ENCODE assay signal across 15 cellular contexts in the genomic region with DNA sequence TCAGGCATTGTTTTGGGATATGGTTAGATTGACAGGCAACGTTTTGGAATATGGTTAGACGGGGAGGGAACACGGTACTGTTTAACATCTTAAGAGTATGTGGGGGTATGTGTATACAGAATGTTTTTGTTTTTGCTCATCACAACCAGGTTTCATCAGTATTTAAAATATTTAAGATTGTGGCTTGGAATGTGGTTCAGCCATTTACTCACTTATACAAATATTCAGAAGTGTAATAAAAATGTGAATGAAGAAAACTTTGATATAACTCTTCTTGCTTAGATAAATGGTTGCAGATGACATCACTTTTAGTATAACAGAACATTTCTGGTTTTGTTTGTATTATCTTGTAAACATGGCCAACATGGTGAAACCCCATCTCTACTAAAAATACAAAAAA. TPM values are rescaled to one million over a fixed set of nuclear protein-coding genes. Genes with fewer than 3 reads are reported as not detected.
DNase-seq lines count a peak whose midpoint lies in the region; ATAC-seq, FAIRE-seq and TF ChIP-seq lines count a peak whose summit lies in the region.
"Had no signal": no experiment of that assay in that cellular context is flagged by ENCODE, and none has a peak within 500 bp of the region (broad histone marks: within the 10 kb centered on the region; RNA-seq: fewer than 3 reads in every experiment).

No MANE protein-coding gene starts in this region.

- H2AFZ ChIP-seq in IMR-90 (replicated peaks; ENCODE audit: low read length, poor library complexity): no peak overlapping the region
- no peak overlapping the region for H2AFZ ChIP-seq in trophoblast cell (ENCODE audit: insufficient read depth, low read length, poor library complexity)

- in situ Hi-C loops in IMR-90 (cut with MboI; ENCODE audit: low sequenced_read_pairs): no loop called here

- H2AK5ac ChIP-seq in IMR-90 (ENCODE audit: low read depth, low read length): no peak overlapping the region
- no peak overlapping the region for H2AK5ac ChIP-seq in trophoblast cell (ENCODE audit: low read length)

- H3K79me1 ChIP-seq in IMR-90 (ENCODE audit: low read depth in 1 of 2, low read length in 2 of 2): peaks cover 0 to 6% of the 10 kb centered on the region in 2 experiments; a peak in 2 of 4 replicates
- H3K79me1 ChIP-seq in trophoblast cell (ENCODE audit: low read length): peaks cover 10% of the 10 kb centered on the region

- H3K27me3 ChIP-seq in IMR-90 (ENCODE audit: control insufficient read depth, insufficient read depth, low read length) (no peaks in the 10 kb centered on the region), trophoblast cell (ENCODE audit: insufficient read depth, low read length) (no peaks in the 10 kb centered on the region)
- H3K27me3 ChIP-seq: SJCRH30 had no signal

- TF ChIP-seq RAD21 in IMR-90 (IDR thresholded peaks at IDR 0.05; ENCODE audit: low read length): no peak

- DNase-seq in EL (peak; percentile 75), IMR-90 (peak; percentile 57), fibroblast of gingiva (ENCODE audit: low read depth) (peak; percentile 54), trophoblast cell (peak; percentile 66 to 91), AML-193 (lab: John Stamatoyannopoulos, UW) (no peak), D721Med (ENCODE audit: insufficient read length, low spot score) (no peak), NCI-H2171 treated with DMSO at 0.1 percent for 48 hours (lab: John Stamatoyannopoulos, UW) (no peak)
- DNase-seq: DND-41, Kasumi-1, NCI-H187, NCI-H446, OCI-M1, RPMI8226, SJCRH30 had no signal

- H3K18ac ChIP-seq in IMR-90 (ENCODE audit: low read depth, low read length) (no peak overlapping the region), trophoblast cell (ENCODE audit: low read length) (no peak overlapping the region)

- H3K9ac ChIP-seq in IMR-90 (ENCODE audit: low read depth, low read length): no peak overlapping the region
- no peak overlapping the region for H3K9ac ChIP-seq in trophoblast cell (ENCODE audit: low read length)

- H2BK12ac ChIP-seq in trophoblast cell (ENCODE audit: low read length): no peak overlapping the region

- H2BK5ac ChIP-seq in IMR-90 (ENCODE audit: low read depth, low read length, poor library complexity, severe bottlenecking) (peak overlapping the region; percentile 57), trophoblast cell (ENCODE audit: low read depth, low read length, poor library complexity) (no peak overlapping the region)

- H4K20me1 ChIP-seq in IMR-90 (ENCODE audit: insufficient read depth, low read length): peaks cover 6% of the 10 kb centered on the region; the same call in 1 of the 2 replicates

- no peak for FAIRE-seq in D721Med (lab: Jason Lieb, UNC)
- FAIRE-seq: H54 had no signal

- H3K4ac ChIP-seq in IMR-90 (ENCODE audit: low read depth, low read length) (no peak overlapping the region), trophoblast cell (ENCODE audit: low read depth, low read length) (no peak overlapping the region)

- H3K79me2 ChIP-seq in trophoblast cell (ENCODE audit: control insufficient read depth, insufficient read depth, low read length, poor library complexity): peaks cover 9% of the 10 kb centered on the region

- TF ChIP-seq CTCF in IMR-90 (conservative IDR thresholded peaks at IDR 0.05; ENCODE audit: low read depth, low read length) (no peak), D721Med (IDR thresholded peaks at IDR 0.05; ENCODE audit: insufficient read depth, missing control alignments) (no peak)

- no peak overlapping the region for H3K14ac ChIP-seq in IMR-90 (replicated peaks; ENCODE audit: low read depth, low read length)
- H3K14ac ChIP-seq in trophoblast cell (ENCODE audit: low read length): no peak overlapping the region

- H2BK15ac ChIP-seq in IMR-90 (ENCODE audit: low read depth, low read length): no peak overlapping the region

- H3K23ac ChIP-seq in IMR-90 (ENCODE audit: low read depth, low read length) (no peak overlapping the region), trophoblast cell (ENCODE audit: low read length) (no peak overlapping the region)

- no peak overlapping the region for H4K8ac ChIP-seq in IMR-90 (ENCODE audit: low read depth in 2 of 2, low read length in 2 of 2)
- no peak overlapping the region for H4K8ac ChIP-seq in trophoblast cell (ENCODE audit: low read depth, low read length)

- BruUV-seq in IMR-90 (replicated peaks; lab: Mats Ljungman, UMichigan): no TSS peak

- ATAC-seq in IMR-90 (ENCODE audit: low read depth): peak; percentile 25

- no peak overlapping the region for H2BK120ac ChIP-seq in IMR-90 (ENCODE audit: low read depth, low read length)
- H2BK120ac ChIP-seq in trophoblast cell (ENCODE audit: insufficient read depth, low read length, poor library complexity): no peak overlapping the region

- WGBS in IMR-90 (ENCODE audit: extremely low coverage in 2 of 2, insufficient read length in 1 of 2), 2 experiments: no CpG with 5 or more reads among the region's 3 CpGs
- no CpG with 5 or more reads among the region's 3 CpGs for WGBS in trophoblast cell (ENCODE audit: extremely low coverage, insufficient coverage, insufficient read length)

- H3K9me3 ChIP-seq in IMR-90 (ENCODE audit: control insufficient read depth, insufficient read depth, low read length): no peaks in the 10 kb centered on the region
- H3K9me3 ChIP-seq in trophoblast cell (ENCODE audit: insufficient read depth, low read depth, low read length): no peaks in the 10 kb centered on the region
- H3K9me3 ChIP-seq: SJCRH30 had no signal

- intact Hi-C loops in IMR-90 (cut with micrococcal nuclease): no loop called here

- H3K4me1 ChIP-seq in IMR-90 (ENCODE audit: control insufficient read depth, insufficient read depth, low read length) (peaks cover 1% of the 10 kb centered on the region; the same call in 1 of the 2 replicates), trophoblast cell (ENCODE audit: control insufficient read depth in 1 of 2, insufficient read depth in 2 of 2, low read length in 2 of 2) (no peaks in the 10 kb centered on the region)
- H3K4me1 ChIP-seq: SJCRH30 had no signal

- POLR2A ChIA-PET in IMR-90 (lab: Charles Lee; ENCODE audit: unreplicated experiment): no interaction called here

- no peak overlapping the region for H2BK20ac ChIP-seq in IMR-90 (ENCODE audit: low read depth, low read length)

- no peak overlapping the region for H3K4me3 ChIP-seq in IMR-90 (ENCODE audit: insufficient read depth, low read depth, low read length)
- no peak overlapping the region for H3K4me3 ChIP-seq in trophoblast cell (ENCODE audit: low read depth, low read length)
- H3K4me3 ChIP-seq: SJCRH30 had no signal

- CTCF ChIA-PET in IMR-90 (lab: Yijun Ruan, JAX): no interaction called here

- no peak for TF ChIP-seq POLR2A in IMR-90 (IDR thresholded peaks at IDR 0.05; ENCODE audit: low read depth, low read length)

- H3K56ac ChIP-seq in IMR-90 (ENCODE audit: extremely low read depth, insufficient read depth, low read length): no peak overlapping the region

- no peak overlapping the region for H3K4me2 ChIP-seq in IMR-90 (ENCODE audit: low read depth, low read length)
- no peak overlapping the region for H3K4me2 ChIP-seq in trophoblast cell (ENCODE audit: low read length)

- H3K36me3 ChIP-seq in IMR-90 (ENCODE audit: control insufficient read depth, insufficient read depth, low read length): no peaks in the 10 kb centered on the region
- H3K36me3 ChIP-seq in trophoblast cell (ENCODE audit: control insufficient read depth in 1 of 2, insufficient read depth in 2 of 2, low read length in 2 of 2): peaks cover 0 to 2% of the 10 kb centered on the region in 2 experiments

- no peak overlapping the region for H4K12ac ChIP-seq in trophoblast cell (ENCODE audit: low read depth, low read length)

- peaks cover 3% of the 10 kb centered on the region; the same call in 1 of the 2 replicates for H3K9me1 ChIP-seq in IMR-90 (ENCODE audit: insufficient read depth, low read length)

- no peak overlapping the region for H4K91ac ChIP-seq in IMR-90 (ENCODE audit: insufficient read depth, low read depth, low read length)
- no peak overlapping the region for H4K91ac ChIP-seq in trophoblast cell (ENCODE audit: low read depth, low read length)

- H3K27ac ChIP-seq in IMR-90 (ENCODE audit: insufficient read depth, low read length) (no peak overlapping the region), trophoblast cell (ENCODE audit: low read depth, low read length) (no peak overlapping the region)
- H3K27ac ChIP-seq: SJCRH30 had no signal

- no peak overlapping the region for H2AK9ac ChIP-seq in IMR-90 (replicated peaks; ENCODE audit: low read depth, low read length, poor library complexity)

- dilution Hi-C loops in IMR-90 (cut with HindIII; ENCODE audit: low sequenced_read_pairs, unreplicated experiment): no loop called here

- no peak overlapping the region for H4K5ac ChIP-seq in IMR-90 (ENCODE audit: low read depth, low read length)

TF ChIP-seq in IMR-90, 13 proteins besides CTCF, POLR2A, EP300 and RAD21:
- TF ChIP-seq MXI1 (IDR thresholded peaks at IDR 0.05; ENCODE audit: borderline replicate concordance, low read depth, low read length): no peak
- no peak for TF ChIP-seq CEBPB (IDR thresholded peaks at IDR 0.05; ENCODE audit: low read depth, low read length)
- no peak for TF ChIP-seq RCOR1 (IDR thresholded peaks at IDR 0.05; ENCODE audit: insufficient replicate concordance, low read length)
- no peak for TF ChIP-seq BHLHE40 (IDR thresholded peaks at IDR 0.05; ENCODE audit: low read depth, low read length)
- TF ChIP-seq RFX5 (IDR thresholded peaks at IDR 0.05; ENCODE audit: low read depth, low read length): no peak

RNA-seq across cellular contexts. Expression of a gene that starts 3.9 kb away (rescaled TPM):
- total RNA-seq in IMR-90 (2012; rRNA removed): 33.9 and 36.0 TPM in 2 replicates
- 28.6 and 31.8 TPM in 2 replicates for polyA plus RNA-seq in IMR-90 (2012; rRNA removed)
- polyA plus RNA-seq in IMR-90 (2012; cell fraction: cytosol; rRNA removed): 7.9 and 19.7 TPM in 2 replicates
- 2.4 and 14.3 TPM in 2 replicates for polyA plus RNA-seq in IMR-90 (2012; cell fraction: nucleus; rRNA removed; ENCODE audit: low replicate concordance)
- 38.4 and 40.0 TPM in 2 replicates for polyA plus RNA-seq in trophoblast cell (2013)

RNA-seq across cellular contexts. Expression of a gene that starts 23.6 kb away (rescaled TPM):
- 14.5 and 22.2 TPM in 2 replicates for total RNA-seq in IMR-90 (2012; rRNA removed)
- 7.9 and 9.4 TPM in 2 replicates for polyA plus RNA-seq in IMR-90 (2012; rRNA removed)
- 2.3 and 3.5 TPM in 2 replicates for polyA plus RNA-seq in IMR-90 (2012; cell fraction: cytosol; rRNA removed)
- 0.60 and 3.1 TPM in 2 replicates for polyA plus RNA-seq in IMR-90 (2012; cell fraction: nucleus; rRNA removed; ENCODE audit: low replicate concordance)
- polyA plus RNA-seq in trophoblast cell (2013): 13.0 and 14.8 TPM in 2 replicates

RNA-seq across cellular contexts. Expression of a gene that starts 23.7 kb away (rescaled TPM):
- total RNA-seq in IMR-90 (2012; rRNA removed): 1.1 and 1.7 TPM in 2 replicates
- polyA plus RNA-seq in IMR-90 (2012; rRNA removed): 0.98 and 1.4 TPM in 2 replicates
- 0.66 and 0.71 TPM in 2 replicates for polyA plus RNA-seq in IMR-90 (2012; cell fraction: cytosol; rRNA removed)
- 0.14 and 0.19 TPM in 2 replicates for polyA plus RNA-seq in IMR-90 (2012; cell fraction: nucleus; rRNA removed; ENCODE audit: low replicate concordance)
- 1.7 and 2.1 TPM in 2 replicates for polyA plus RNA-seq in trophoblast cell (2013)

Comparison
In these comparisons a context has a peak if more than half of its experiments do, and no peak if none do; other contexts are left out.
1. DNase-seq: peak in EL (single experiment), IMR-90 (single experiment), fibroblast of gingiva (single experiment) and trophoblast cell (2 of 2); none in AML-193 (0 of 2), D721Med (single experiment) and NCI-H2171 treated with DMSO at 0.1 percent for 48 hours (single experiment).